Comparison of ENCODE assay signal across 1 cellular context in the genomic region with DNA sequence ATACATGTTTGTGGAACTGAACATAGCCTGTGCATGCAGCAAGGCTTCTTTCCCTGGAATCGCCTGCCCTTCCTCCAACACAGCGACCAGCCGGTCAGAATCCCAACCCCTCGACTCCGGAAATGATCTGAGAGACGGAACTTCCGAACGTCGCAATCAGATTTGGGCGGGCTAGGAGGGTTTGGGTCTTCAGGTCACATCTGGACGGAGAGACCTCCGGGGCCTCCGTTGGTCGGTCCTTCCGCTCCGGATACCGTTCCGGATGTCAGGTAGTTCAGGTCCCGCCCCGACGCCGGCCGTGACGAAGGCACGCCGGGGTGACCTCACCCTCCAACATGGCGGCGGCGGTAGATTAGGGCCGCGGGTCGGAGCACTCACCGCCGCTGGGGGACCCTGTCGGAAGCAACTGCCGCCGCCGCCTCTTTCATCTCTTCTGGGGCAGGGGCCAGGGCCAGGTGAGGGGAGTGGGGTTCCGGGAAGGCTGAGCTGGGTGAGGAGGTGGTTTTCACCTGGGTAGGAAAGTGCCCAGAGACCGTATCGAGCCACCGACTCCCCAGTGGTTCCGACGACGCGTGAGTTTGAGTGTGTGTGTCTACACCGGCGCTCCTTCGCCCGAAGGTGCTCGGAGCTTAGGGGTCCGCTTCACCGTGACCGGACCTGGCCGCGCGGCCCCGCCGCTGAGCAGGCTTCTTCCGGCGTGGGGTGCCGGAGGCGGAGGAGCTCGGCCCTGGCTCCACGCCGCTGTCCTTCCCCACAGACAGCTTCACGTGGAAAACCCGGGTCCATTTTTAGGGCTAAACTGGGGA.
TF ChIP-seq lines count a peak whose summit lies in the region.

A gene with protein sequence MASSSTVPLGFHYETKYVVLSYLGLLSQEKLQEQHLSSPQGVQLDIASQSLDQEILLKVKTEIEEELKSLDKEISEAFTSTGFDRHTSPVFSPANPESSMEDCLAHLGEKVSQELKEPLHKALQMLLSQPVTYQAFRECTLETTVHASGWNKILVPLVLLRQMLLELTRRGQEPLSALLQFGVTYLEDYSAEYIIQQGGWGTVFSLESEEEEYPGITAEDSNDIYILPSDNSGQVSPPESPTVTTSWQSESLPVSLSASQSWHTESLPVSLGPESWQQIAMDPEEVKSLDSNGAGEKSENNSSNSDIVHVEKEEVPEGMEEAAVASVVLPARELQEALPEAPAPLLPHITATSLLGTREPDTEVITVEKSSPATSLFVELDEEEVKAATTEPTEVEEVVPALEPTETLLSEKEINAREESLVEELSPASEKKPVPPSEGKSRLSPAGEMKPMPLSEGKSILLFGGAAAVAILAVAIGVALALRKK (plus strand): TSS at position 326 of the 806 bp plus-strand sequence. CDS start 16,955 bp downstream, outside the sequence.

TF ChIP-seq in HEK293, 187 proteins besides CTCF, POLR2A, EP300 and RAD21 (continued from another document and continues in another):
- TF ChIP-seq SP3 (tag by site-specific recombination; IDR thresholded peaks at IDR 0.05) (peak; percentile 68), ZNF843 (tag by site-specific recombination; IDR thresholded peaks at IDR 0.05) (peak; percentile 41; the same call in 1 of the 2 replicates), ZBTB20 (tag by site-specific recombination; IDR thresholded peaks at IDR 0.05) (peak; percentile 85), ZNF600 (tag by site-specific recombination; IDR thresholded peaks at IDR 0.05) (peak; percentile 95; the same call in 1 of the 2 replicates), ZNF132 (tag by site-specific recombination; IDR thresholded peaks at IDR 0.05; ENCODE audit: borderline replicate concordance) (no peak), ZSCAN23 (tag by site-specific recombination; IDR thresholded peaks at IDR 0.05) (peak; percentile 44; the same call in 1 of the 2 replicates), SCRT2 (tag by site-specific recombination; IDR thresholded peaks at IDR 0.05) (no peak), ZNF366 (tag by site-specific recombination; conservative IDR thresholded peaks at IDR 0.05) (peak; percentile 28; the same call in 1 of the 2 replicates), ZNF555 (tag by site-specific recombination; conservative IDR thresholded peaks at IDR 0.05) (no peak), ZNF335 (tag by site-specific recombination; conservative IDR thresholded peaks at IDR 0.05) (peak; percentile 89), SP7 (tag by site-specific recombination; IDR thresholded peaks at IDR 0.05) (peak; percentile 82), MYNN (tag by site-specific recombination; IDR thresholded peaks at IDR 0.05; ENCODE audit: borderline replicate concordance) (0 out of 2 replicates have a peak, but pooled peaks have one; percentile 6), GLIS2 (tag by site-specific recombination; IDR thresholded peaks at IDR 0.05) (peak; percentile 40), ZNF19 (tag by site-specific recombination; IDR thresholded peaks at IDR 0.05; ENCODE audit: low read depth) (no peak)
- TF ChIP-seq, protein P1, sequence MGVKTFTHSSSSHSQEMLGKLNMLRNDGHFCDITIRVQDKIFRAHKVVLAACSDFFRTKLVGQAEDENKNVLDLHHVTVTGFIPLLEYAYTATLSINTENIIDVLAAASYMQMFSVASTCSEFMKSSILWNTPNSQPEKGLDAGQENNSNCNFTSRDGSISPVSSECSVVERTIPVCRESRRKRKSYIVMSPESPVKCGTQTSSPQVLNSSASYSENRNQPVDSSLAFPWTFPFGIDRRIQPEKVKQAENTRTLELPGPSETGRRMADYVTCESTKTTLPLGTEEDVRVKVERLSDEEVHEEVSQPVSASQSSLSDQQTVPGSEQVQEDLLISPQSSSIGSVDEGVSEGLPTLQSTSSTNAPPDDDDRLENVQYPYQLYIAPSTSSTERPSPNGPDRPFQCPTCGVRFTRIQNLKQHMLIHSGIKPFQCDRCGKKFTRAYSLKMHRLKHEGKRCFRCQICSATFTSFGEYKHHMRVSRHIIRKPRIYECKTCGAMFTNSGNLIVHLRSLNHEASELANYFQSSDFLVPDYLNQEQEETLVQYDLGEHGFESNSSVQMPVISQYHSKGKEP (tag by site-specific recombination; IDR thresholded peaks at IDR 0.05), result no peak
- TF ChIP-seq, protein P2, sequence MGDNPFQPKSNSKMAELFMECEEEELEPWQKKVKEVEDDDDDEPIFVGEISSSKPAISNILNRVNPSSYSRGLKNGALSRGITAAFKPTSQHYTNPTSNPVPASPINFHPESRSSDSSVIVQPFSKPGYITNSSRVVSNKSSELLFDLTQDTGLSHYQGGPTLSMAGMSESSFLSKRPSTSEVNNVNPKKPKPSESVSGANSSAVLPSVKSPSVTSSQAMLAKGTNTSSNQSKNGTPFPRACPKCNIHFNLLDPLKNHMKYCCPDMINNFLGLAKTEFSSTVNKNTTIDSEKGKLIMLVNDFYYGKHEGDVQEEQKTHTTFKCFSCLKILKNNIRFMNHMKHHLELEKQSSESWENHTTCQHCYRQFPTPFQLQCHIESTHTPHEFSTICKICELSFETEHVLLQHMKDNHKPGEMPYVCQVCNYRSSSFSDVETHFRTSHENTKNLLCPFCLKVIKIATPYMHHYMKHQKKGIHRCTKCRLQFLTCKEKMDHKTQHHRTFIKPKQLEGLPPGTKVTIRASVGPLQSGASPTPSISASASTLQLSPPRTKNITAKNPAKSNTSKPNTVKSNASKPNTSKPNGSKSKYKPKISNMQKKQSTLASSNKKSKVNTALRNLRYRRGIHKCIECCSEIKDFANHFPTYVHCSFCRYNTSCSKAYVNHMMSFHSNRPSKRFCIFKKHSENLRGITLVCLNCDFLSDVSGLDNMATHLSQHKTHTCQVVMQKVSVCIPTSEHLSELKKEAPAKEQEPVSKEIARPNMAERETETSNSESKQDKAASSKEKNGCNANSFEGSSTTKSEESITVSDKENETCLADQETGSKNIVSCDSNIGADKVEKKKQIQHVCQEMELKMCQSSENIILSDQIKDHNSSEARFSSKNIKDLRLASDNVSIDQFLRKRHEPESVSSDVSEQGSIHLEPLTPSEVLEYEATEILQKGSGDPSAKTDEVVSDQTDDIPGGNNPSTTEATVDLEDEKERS (tag by site-specific recombination; IDR thresholded peaks at IDR 0.05), result 0 out of 2 replicates have a peak, but pooled peaks have one; percentile 47
- TF ChIP-seq, protein P3, sequence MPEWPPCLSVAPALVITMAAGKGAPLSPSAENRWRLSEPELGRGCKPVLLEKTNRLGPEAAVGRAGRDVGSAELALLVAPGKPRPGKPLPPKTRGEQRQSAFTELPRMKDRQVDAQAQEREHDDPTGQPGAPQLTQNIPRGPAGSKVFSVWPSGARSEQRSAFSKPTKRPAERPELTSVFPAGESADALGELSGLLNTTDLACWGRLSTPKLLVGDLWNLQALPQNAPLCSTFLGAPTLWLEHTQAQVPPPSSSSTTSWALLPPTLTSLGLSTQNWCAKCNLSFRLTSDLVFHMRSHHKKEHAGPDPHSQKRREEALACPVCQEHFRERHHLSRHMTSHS (tag by site-specific recombination; IDR thresholded peaks at IDR 0.05), result no peak
- TF ChIP-seq, protein P4, sequence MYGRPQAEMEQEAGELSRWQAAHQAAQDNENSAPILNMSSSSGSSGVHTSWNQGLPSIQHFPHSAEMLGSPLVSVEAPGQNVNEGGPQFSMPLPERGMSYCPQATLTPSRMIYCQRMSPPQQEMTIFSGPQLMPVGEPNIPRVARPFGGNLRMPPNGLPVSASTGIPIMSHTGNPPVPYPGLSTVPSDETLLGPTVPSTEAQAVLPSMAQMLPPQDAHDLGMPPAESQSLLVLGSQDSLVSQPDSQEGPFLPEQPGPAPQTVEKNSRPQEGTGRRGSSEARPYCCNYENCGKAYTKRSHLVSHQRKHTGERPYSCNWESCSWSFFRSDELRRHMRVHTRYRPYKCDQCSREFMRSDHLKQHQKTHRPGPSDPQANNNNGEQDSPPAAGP (tag by site-specific recombination; IDR thresholded peaks at IDR 0.05), result peak; percentile 75
- TF ChIP-seq, protein P5, sequence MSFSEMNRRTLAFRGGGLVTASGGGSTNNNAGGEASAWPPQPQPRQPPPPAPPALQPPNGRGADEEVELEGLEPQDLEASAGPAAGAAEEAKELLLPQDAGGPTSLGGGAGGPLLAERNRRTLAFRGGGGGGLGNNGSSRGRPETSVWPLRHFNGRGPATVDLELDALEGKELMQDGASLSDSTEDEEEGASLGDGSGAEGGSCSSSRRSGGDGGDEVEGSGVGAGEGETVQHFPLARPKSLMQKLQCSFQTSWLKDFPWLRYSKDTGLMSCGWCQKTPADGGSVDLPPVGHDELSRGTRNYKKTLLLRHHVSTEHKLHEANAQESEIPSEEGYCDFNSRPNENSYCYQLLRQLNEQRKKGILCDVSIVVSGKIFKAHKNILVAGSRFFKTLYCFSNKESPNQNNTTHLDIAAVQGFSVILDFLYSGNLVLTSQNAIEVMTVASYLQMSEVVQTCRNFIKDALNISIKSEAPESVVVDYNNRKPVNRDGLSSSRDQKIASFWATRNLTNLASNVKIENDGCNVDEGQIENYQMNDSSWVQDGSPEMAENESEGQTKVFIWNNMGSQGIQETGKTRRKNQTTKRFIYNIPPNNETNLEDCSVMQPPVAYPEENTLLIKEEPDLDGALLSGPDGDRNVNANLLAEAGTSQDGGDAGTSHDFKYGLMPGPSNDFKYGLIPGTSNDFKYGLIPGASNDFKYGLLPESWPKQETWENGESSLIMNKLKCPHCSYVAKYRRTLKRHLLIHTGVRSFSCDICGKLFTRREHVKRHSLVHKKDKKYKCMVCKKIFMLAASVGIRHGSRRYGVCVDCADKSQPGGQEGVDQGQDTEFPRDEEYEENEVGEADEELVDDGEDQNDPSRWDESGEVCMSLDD (tag by site-specific recombination; IDR thresholded peaks at IDR 0.05), result peak; percentile 77
- TF ChIP-seq, protein P6, sequence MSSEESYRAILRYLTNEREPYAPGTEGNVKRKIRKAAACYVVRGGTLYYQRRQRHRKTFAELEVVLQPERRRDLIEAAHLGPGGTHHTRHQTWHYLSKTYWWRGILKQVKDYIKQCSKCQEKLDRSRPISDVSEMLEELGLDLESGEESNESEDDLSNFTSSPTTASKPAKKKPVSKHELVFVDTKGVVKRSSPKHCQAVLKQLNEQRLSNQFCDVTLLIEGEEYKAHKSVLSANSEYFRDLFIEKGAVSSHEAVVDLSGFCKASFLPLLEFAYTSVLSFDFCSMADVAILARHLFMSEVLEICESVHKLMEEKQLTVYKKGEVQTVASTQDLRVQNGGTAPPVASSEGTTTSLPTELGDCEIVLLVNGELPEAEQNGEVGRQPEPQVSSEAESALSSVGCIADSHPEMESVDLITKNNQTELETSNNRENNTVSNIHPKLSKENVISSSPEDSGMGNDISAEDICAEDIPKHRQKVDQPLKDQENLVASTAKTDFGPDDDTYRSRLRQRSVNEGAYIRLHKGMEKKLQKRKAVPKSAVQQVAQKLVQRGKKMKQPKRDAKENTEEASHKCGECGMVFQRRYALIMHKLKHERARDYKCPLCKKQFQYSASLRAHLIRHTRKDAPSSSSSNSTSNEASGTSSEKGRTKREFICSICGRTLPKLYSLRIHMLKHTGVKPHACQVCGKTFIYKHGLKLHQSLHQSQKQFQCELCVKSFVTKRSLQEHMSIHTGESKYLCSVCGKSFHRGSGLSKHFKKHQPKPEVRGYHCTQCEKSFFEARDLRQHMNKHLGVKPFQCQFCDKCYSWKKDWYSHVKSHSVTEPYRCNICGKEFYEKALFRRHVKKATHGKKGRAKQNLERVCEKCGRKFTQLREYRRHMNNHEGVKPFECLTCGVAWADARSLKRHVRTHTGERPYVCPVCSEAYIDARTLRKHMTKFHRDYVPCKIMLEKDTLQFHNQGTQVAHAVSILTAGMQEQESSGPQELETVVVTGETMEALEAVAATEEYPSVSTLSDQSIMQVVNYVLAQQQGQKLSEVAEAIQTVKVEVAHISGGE (tag by site-specific recombination; conservative IDR thresholded peaks at IDR 0.05; ENCODE audit: low read depth), result peak; percentile 92
- TF ChIP-seq, protein P7, sequence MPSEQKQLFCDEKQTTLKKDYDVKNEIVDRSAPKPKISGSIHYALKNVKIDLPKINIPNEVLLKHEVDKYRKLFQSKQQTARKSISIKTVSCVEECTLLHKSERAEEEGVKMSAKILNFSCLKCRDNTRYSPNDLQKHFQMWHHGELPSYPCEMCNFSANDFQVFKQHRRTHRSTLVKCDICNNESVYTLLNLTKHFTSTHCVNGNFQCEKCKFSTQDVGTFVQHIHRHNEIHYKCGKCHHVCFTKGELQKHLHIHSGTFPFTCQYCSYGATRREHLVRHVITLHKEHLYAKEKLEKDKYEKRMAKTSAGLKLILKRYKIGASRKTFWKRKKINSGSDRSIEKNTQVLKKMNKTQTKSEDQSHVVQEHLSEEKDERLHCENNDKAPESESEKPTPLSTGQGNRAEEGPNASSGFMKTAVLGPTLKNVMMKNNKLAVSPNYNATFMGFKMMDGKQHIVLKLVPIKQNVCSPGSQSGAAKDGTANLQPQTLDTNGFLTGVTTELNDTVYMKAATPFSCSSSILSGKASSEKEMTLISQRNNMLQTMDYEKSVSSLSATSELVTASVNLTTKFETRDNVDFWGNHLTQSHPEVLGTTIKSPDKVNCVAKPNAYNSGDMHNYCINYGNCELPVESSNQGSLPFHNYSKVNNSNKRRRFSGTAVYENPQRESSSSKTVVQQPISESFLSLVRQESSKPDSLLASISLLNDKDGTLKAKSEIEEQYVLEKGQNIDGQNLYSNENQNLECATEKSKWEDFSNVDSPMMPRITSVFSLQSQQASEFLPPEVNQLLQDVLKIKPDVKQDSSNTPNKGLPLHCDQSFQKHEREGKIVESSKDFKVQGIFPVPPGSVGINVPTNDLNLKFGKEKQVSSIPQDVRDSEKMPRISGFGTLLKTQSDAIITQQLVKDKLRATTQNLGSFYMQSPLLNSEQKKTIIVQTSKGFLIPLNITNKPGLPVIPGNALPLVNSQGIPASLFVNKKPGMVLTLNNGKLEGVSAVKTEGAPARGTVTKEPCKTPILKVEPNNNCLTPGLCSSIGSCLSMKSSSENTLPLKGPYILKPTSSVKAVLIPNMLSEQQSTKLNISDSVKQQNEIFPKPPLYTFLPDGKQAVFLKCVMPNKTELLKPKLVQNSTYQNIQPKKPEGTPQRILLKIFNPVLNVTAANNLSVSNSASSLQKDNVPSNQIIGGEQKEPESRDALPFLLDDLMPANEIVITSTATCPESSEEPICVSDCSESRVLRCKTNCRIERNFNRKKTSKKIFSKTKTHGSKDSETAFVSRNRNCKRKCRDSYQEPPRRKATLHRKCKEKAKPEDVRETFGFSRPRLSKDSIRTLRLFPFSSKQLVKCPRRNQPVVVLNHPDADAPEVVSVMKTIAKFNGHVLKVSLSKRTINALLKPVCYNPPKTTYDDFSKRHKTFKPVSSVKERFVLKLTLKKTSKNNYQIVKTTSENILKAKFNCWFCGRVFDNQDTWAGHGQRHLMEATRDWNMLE (tag by site-specific recombination; conservative IDR thresholded peaks at IDR 0.05; ENCODE audit: low read depth), result peak; percentile 72
- TF ChIP-seq, protein P8, sequence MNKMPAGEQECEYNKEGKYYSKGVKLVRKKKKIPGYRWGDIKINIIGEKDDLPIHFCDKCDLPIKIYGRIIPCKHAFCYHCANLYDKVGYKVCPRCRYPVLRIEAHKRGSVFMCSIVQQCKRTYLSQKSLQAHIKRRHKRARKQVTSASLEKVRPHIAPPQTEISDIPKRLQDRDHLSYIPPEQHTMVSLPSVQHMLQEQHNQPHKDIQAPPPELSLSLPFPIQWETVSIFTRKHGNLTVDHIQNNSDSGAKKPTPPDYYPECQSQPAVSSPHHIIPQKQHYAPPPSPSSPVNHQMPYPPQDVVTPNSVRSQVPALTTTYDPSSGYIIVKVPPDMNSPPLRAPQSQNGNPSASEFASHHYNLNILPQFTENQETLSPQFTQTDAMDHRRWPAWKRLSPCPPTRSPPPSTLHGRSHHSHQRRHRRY (tag by site-specific recombination; IDR thresholded peaks at IDR 0.05), result no peak
- TF ChIP-seq, protein P9, sequence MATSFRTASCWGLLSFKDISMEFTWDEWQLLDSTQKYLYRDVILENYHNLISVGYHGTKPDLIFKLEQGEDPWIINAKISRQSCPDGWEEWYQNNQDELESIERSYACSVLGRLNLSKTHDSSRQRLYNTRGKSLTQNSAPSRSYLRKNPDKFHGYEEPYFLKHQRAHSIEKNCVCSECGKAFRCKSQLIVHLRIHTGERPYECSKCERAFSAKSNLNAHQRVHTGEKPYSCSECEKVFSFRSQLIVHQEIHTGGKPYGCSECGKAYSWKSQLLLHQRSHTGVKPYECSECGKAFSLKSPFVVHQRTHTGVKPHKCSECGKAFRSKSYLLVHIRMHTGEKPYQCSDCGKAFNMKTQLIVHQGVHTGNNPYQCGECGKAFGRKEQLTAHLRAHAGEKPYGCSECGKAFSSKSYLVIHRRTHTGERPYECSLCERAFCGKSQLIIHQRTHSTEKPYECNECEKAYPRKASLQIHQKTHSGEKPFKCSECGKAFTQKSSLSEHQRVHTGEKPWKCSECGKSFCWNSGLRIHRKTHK (tag by site-specific recombination; IDR thresholded peaks at IDR 0.05), result no peak
